ENCODE assay signal across 1 cellular context in the genomic region with DNA sequence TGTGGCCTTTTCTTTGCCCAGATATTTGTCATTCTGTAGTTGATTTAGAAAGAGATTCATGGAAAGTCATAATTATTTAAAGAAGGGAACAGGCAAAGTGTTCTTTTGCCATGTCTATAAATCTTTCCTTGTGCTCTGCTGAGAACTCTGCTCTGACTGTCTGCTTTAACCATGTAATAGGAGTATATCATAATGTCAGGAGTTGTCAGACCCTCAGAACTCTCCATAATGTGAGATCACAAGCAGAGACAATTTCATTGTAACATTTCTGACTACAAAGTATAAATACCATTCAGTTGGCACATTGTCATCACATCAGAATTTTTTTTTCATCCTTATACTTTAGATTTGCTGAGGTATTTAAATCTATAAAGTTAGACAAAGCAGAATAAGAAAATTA.
TF ChIP-seq lines count a peak whose summit lies in the region.

No MANE protein-coding gene starts in this region.

TF ChIP-seq in WTC11, 78 proteins besides CTCF, POLR2A, EP300 and RAD21 (continued from another document):
- TF ChIP-seq, protein P1, sequence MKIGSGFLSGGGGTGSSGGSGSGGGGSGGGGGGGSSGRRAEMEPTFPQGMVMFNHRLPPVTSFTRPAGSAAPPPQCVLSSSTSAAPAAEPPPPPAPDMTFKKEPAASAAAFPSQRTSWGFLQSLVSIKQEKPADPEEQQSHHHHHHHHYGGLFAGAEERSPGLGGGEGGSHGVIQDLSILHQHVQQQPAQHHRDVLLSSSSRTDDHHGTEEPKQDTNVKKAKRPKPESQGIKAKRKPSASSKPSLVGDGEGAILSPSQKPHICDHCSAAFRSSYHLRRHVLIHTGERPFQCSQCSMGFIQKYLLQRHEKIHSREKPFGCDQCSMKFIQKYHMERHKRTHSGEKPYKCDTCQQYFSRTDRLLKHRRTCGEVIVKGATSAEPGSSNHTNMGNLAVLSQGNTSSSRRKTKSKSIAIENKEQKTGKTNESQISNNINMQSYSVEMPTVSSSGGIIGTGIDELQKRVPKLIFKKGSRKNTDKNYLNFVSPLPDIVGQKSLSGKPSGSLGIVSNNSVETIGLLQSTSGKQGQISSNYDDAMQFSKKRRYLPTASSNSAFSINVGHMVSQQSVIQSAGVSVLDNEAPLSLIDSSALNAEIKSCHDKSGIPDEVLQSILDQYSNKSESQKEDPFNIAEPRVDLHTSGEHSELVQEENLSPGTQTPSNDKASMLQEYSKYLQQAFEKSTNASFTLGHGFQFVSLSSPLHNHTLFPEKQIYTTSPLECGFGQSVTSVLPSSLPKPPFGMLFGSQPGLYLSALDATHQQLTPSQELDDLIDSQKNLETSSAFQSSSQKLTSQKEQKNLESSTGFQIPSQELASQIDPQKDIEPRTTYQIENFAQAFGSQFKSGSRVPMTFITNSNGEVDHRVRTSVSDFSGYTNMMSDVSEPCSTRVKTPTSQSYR (CRISPR knock-in tag; IDR thresholded peaks at IDR 0.05), result no peak
- TF ChIP-seq ZNF232 (CRISPR knock-in tag; IDR thresholded peaks at IDR 0.05), result no peak
- TF ChIP-seq SMAD4 (CRISPR knock-in tag; IDR thresholded peaks at IDR 0.05), result no peak
